16 cellular contexts compared by ENCODE assay signal in genomic region chr20:12237772-12238171, GRCh38.
A peak's percentile ranks its signal among the peaks of the same experiment; 100 is the strongest.
DNase-seq lines count a peak whose midpoint lies in the region; ATAC-seq and TF ChIP-seq lines count a peak whose summit lies in the region.
"Had no signal": no experiment of that assay in that cellular context is flagged by ENCODE, and none has a peak within 500 bp of the region (broad histone marks: within the 10 kb centered on the region; RNA-seq: fewer than 3 reads in every experiment).

No MANE protein-coding gene starts in this region.

- no peaks in the 10 kb centered on the region for H3K4me1 ChIP-seq in CD8-positive, alpha-beta T cell (ENCODE audit: insufficient read depth, low read length)
- H3K4me1 ChIP-seq in Peyer's patch: no peaks in the 10 kb centered on the region
- H3K4me1 ChIP-seq: BE2C, testis had no signal

- H3K9me3 Mint-ChIP-seq in CD8-positive, alpha-beta T cell: peaks cover 2% of the 10 kb centered on the region
- H3K9me3 Mint-ChIP-seq in activated T-helper 17 cell treated with anti-CD3 and anti-CD28 coated beads, Interleukin-2, amount 50 U/mL, for 72 hours: peaks cover 15% of the 10 kb centered on the region
- H3K9me3 Mint-ChIP-seq: activated CD8-positive, alpha-beta T cell treated with anti-CD3 and anti-CD28 coated beads for 36 hours had no signal

- TF ChIP-seq POLR2A in Peyer's patch (IDR thresholded peaks at IDR 0.05): no peak

- no peak overlapping the region for H3K27ac ChIP-seq in CD8-positive, alpha-beta T cell (ENCODE audit: low read depth, low read length)
- no peak overlapping the region for H3K27ac ChIP-seq in Peyer's patch
- H3K27ac ChIP-seq: testis, VCaP had no signal

- H3K27me3 ChIP-seq in CD8-positive, alpha-beta T cell (ENCODE audit: insufficient read depth, low read length): no peaks in the 10 kb centered on the region
- no peaks in the 10 kb centered on the region for H3K27me3 ChIP-seq in Peyer's patch
- H3K27me3 ChIP-seq: BE2C, testis had no signal

- H3K4me3 Mint-ChIP-seq in CD8-positive, alpha-beta T cell: no peak overlapping the region
- H3K4me3 Mint-ChIP-seq in activated T-helper 17 cell treated with anti-CD3 and anti-CD28 coated beads, Interleukin-2, amount 50 U/mL, for 72 hours: no peak overlapping the region
- H3K4me3 Mint-ChIP-seq: activated CD8-positive, alpha-beta T cell treated with anti-CD3 and anti-CD28 coated beads for 36 hours; activated T-helper 1 cell treated with anti-CD3 and anti-CD28 coated beads, Interleukin-12 subunit alpha, Interleukin-12 subunit beta, Interleukin-2, Interleukin-4 antibody, amounts not matched to agents 30 ng/mL and 10 ng/mL and 1 ng/mL, durations not matched to agents 14 hours and 24 hours and 36 hours had no signal

- H3K36me3 Mint-ChIP-seq in CD8-positive, alpha-beta T cell: no peaks in the 10 kb centered on the region
- no peaks in the 10 kb centered on the region for H3K36me3 Mint-ChIP-seq in activated T-helper 17 cell treated with anti-CD3 and anti-CD28 coated beads, Interleukin-2, amount 50 U/mL, for 72 hours (ENCODE audit: low read depth)

- intact Hi-C loops in posterior cingulate gyrus (cut with DNase I): no loop called here
- intact Hi-C loops in CD8-positive, alpha-beta T cell (cut with DNase I, micrococcal nuclease): no loop called here

- H3K36me3 ChIP-seq in CD8-positive, alpha-beta T cell (ENCODE audit: insufficient read depth, low read length): no peaks in the 10 kb centered on the region
- H3K36me3 ChIP-seq in Peyer's patch: no peaks in the 10 kb centered on the region
- H3K36me3 ChIP-seq: BE2C had no signal

- POLR2A ChIA-PET in CD8-positive, alpha-beta T cell (lab: Charles Lee): no interaction called here

- H3K4me3 ChIP-seq in CD8-positive, alpha-beta T cell (ENCODE audit: low read depth, low read length): no peak overlapping the region
- no peak overlapping the region for H3K4me3 ChIP-seq in Peyer's patch
- H3K4me3 ChIP-seq: testis had no signal

- CTCF ChIA-PET in CD8-positive, alpha-beta T cell (lab: Charles Lee): no interaction called here

- H3K27ac Mint-ChIP-seq in CD8-positive, alpha-beta T cell: no peak overlapping the region
- no peak overlapping the region for H3K27ac Mint-ChIP-seq in activated T-helper 17 cell treated with anti-CD3 and anti-CD28 coated beads, Interleukin-2, amount 50 U/mL, for 72 hours
- H3K27ac Mint-ChIP-seq: activated CD8-positive, alpha-beta T cell treated with anti-CD3 and anti-CD28 coated beads for 36 hours; activated T-helper 1 cell treated with anti-CD3 and anti-CD28 coated beads, Interleukin-12 subunit alpha, Interleukin-12 subunit beta, Interleukin-2, Interleukin-4 antibody, amounts not matched to agents 30 ng/mL and 10 ng/mL and 1 ng/mL, durations not matched to agents 14 hours and 24 hours and 36 hours had no signal

- H3K4me1 Mint-ChIP-seq in CD8-positive, alpha-beta T cell (ENCODE audit: low read depth): no peaks in the 10 kb centered on the region
- no peaks in the 10 kb centered on the region for H3K4me1 Mint-ChIP-seq in activated T-helper 17 cell treated with anti-CD3 and anti-CD28 coated beads, Interleukin-2, amount 50 U/mL, for 72 hours

- DNase-seq in GM03348 (ENCODE audit: low spot score) (peak; percentile 33), anterior cingulate cortex (lab: John Stamatoyannopoulos, UW) (peak in 52 of 58 donors; percentile 4 to 86 (median 48)), globus pallidus (ENCODE audit: low spot score) (peak; percentile 91), posterior cingulate gyrus (peak; percentile 50 to 96 (median 68)), Peyer's patch (no peak)
- DNase-seq in CD8-positive, alpha-beta T cell: no peak
- DNase-seq: activated CD8-positive, alpha-beta T cell treated with anti-CD3 and anti-CD28 coated beads for 36 hours; BE2C; DMS153; NCI-H2029; stimulated activated CD4-positive, alpha-beta T cell treated with anti-CD3 and anti-CD28 coated beads, Interleukin-2, amount 100 ng/mL, for 24 hours; testis had no signal

- H3K27me3 Mint-ChIP-seq in CD8-positive, alpha-beta T cell (ENCODE audit: low read depth): no peaks in the 10 kb centered on the region
- no peaks in the 10 kb centered on the region for H3K27me3 Mint-ChIP-seq in activated T-helper 17 cell treated with anti-CD3 and anti-CD28 coated beads, Interleukin-2, amount 50 U/mL, for 72 hours
- H3K27me3 Mint-ChIP-seq: activated CD8-positive, alpha-beta T cell treated with anti-CD3 and anti-CD28 coated beads for 36 hours had no signal

- TF ChIP-seq CTCF in CD8-positive, alpha-beta T cell (IDR thresholded peaks at IDR 0.05): no peak
- TF ChIP-seq CTCF in Peyer's patch (IDR thresholded peaks at IDR 0.05): no peak

- no peaks in the 10 kb centered on the region for H3K9me3 ChIP-seq in CD8-positive, alpha-beta T cell (ENCODE audit: low read length)
- no peaks in the 10 kb centered on the region for H3K9me3 ChIP-seq in Peyer's patch
- H3K9me3 ChIP-seq: BE2C, testis had no signal

- no peak for ATAC-seq in GM19467 (IDR thresholded peaks at IDR 0.05; ENCODE audit: unreplicated experiment)
- no peak for ATAC-seq in CD8-positive, alpha-beta T cell
- ATAC-seq in activated T-helper 17 cell treated with anti-CD3 and anti-CD28 coated beads, Interleukin-2, amount 50 U/mL, for 72 hours (replicated peaks): no peak
- ATAC-seq: activated CD8-positive, alpha-beta T cell treated with anti-CD3 and anti-CD28 coated beads for 36 hours had no signal

Comparison
In these comparisons a context has a peak if more than half of its experiments do, and no peak if none do; other contexts are left out.
1. DNase-seq: peak in GM03348 (single experiment), anterior cingulate cortex (52 of 58), globus pallidus (single experiment) and posterior cingulate gyrus (10 of 10); none in CD8-positive, alpha-beta T cell (0 of 7) and Peyer's patch (0 of 3).